In the genomic region with DNA sequence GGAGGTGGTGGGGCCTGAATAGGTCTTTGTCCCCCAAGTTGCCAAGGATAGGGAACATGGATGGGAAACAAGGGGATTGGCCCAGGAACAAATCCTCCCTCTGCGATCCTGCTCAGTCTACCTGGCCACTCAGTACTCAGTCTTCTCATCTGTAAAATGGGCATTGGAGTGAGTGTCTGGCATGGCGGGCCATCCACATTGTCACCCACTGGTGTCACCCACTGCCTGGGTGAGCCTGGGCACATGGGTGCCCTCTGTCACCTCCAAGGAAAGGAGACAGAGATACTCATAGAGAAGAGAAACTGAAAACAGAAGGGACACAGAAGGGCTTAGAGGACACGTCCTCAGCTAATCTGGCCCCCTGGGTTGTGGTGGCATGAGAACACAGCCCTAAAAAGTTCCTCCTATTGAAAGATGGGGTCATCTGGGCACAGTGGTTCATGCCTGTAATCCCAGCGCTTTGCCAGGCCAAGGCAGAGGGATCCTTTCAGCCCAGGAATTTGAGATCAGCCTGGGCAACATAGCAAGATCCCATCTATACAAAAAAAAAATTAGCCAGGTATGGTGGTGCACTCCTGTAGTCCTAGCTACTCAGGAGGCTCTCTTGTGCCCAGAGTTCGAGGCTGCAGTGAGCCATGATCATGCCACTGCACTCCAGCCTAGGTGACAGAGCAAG, we compare ENCODE assay signal across 1 cellular context.
TF ChIP-seq lines count a peak whose summit lies in the region.

No MANE protein-coding gene starts in this region.

TF ChIP-seq in GM12878, 131 proteins besides CTCF, POLR2A, EP300 and RAD21 (continued from another document and continues in another):
- TF ChIP-seq ZBTB11 (CRISPR knock-in tag; IDR thresholded peaks at IDR 0.05) = no peak
- no peak for TF ChIP-seq SUZ12 (IDR thresholded peaks at IDR 0.05; ENCODE audit: unreplicated experiment)
- no peak for TF ChIP-seq BCLAF1 (IDR thresholded peaks at IDR 0.05)
- no peak for TF ChIP-seq TBL1XR1 (IDR thresholded peaks at IDR 0.05; ENCODE audit: low read depth, low read length)
- no peak for TF ChIP-seq E4F1 (IDR thresholded peaks at IDR 0.05; ENCODE audit: borderline replicate concordance, partially characterized antibody)
- no peak for TF ChIP-seq ESRRA (IDR thresholded peaks at IDR 0.05; ENCODE audit: low read length)
- TF ChIP-seq CREB1 (IDR thresholded peaks at IDR 0.05; ENCODE audit: low read depth) = no peak
- no peak for TF ChIP-seq ELK1 (IDR thresholded peaks at IDR 0.05; ENCODE audit: low read depth, low read length)
- TF ChIP-seq MLLT1 (IDR thresholded peaks at IDR 0.05) = no peak
- no peak for TF ChIP-seq MTA3 (IDR thresholded peaks at IDR 0.05; ENCODE audit: borderline replicate concordance, low read length)
- TF ChIP-seq, protein P1, sequence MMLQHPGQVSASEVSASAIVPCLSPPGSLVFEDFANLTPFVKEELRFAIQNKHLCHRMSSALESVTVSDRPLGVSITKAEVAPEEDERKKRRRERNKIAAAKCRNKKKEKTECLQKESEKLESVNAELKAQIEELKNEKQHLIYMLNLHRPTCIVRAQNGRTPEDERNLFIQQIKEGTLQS (IDR thresholded peaks at IDR 0.05; ENCODE audit: borderline replicate concordance, extremely low read depth, low read depth, low read length) = no peak
- TF ChIP-seq ZNF592 (IDR thresholded peaks at IDR 0.05) = no peak
- TF ChIP-seq IKZF1 (conservative IDR thresholded peaks at IDR 0.05) = peak; percentile 45
- TF ChIP-seq GATAD2B (conservative IDR thresholded peaks at IDR 0.05; ENCODE audit: low read depth) = 0 out of 2 replicates have a peak, but pooled peaks have one; percentile 32
- TF ChIP-seq, protein P2, sequence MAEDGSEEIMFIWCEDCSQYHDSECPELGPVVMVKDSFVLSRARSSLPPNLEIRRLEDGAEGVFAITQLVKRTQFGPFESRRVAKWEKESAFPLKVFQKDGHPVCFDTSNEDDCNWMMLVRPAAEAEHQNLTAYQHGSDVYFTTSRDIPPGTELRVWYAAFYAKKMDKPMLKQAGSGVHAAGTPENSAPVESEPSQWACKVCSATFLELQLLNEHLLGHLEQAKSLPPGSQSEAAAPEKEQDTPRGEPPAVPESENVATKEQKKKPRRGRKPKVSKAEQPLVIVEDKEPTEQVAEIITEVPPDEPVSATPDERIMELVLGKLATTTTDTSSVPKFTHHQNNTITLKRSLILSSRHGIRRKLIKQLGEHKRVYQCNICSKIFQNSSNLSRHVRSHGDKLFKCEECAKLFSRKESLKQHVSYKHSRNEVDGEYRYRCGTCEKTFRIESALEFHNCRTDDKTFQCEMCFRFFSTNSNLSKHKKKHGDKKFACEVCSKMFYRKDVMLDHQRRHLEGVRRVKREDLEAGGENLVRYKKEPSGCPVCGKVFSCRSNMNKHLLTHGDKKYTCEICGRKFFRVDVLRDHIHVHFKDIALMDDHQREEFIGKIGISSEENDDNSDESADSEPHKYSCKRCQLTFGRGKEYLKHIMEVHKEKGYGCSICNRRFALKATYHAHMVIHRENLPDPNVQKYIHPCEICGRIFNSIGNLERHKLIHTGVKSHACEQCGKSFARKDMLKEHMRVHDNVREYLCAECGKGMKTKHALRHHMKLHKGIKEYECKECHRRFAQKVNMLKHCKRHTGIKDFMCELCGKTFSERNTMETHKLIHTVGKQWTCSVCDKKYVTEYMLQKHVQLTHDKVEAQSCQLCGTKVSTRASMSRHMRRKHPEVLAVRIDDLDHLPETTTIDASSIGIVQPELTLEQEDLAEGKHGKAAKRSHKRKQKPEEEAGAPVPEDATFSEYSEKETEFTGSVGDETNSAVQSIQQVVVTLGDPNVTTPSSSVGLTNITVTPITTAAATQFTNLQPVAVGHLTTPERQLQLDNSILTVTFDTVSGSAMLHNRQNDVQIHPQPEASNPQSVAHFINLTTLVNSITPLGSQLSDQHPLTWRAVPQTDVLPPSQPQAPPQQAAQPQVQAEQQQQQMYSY (CRISPR knock-in tag; IDR thresholded peaks at IDR 0.05) = no peak
- TF ChIP-seq ZNF217 (IDR thresholded peaks at IDR 0.05) = peak; percentile 41; the same call in 1 of the 2 replicates
- TF ChIP-seq SMAD1 (IDR thresholded peaks at IDR 0.05; ENCODE audit: low read depth, partially characterized antibody) = no peak
- peak; percentile 41; the same call in 1 of the 2 replicates for TF ChIP-seq NR2F1 (conservative IDR thresholded peaks at IDR 0.05)
- no peak for TF ChIP-seq SIN3A (IDR thresholded peaks at IDR 0.05; ENCODE audit: low read depth, low read length)
- TF ChIP-seq, protein P3, sequence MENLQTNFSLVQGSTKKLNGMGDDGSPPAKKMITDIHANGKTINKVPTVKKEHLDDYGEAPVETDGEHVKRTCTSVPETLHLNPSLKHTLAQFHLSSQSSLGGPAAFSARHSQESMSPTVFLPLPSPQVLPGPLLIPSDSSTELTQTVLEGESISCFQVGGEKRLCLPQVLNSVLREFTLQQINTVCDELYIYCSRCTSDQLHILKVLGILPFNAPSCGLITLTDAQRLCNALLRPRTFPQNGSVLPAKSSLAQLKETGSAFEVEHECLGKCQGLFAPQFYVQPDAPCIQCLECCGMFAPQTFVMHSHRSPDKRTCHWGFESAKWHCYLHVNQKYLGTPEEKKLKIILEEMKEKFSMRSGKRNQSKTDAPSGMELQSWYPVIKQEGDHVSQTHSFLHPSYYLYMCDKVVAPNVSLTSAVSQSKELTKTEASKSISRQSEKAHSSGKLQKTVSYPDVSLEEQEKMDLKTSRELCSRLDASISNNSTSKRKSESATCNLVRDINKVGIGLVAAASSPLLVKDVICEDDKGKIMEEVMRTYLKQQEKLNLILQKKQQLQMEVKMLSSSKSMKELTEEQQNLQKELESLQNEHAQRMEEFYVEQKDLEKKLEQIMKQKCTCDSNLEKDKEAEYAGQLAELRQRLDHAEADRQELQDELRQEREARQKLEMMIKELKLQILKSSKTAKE (IDR thresholded peaks at IDR 0.05; ENCODE audit: low read depth, poor library complexity, severe bottlenecking) = no peak
- TF ChIP-seq HDAC6 (IDR thresholded peaks at IDR 0.05; ENCODE audit: unreplicated experiment) = no peak
- TF ChIP-seq, protein P4, sequence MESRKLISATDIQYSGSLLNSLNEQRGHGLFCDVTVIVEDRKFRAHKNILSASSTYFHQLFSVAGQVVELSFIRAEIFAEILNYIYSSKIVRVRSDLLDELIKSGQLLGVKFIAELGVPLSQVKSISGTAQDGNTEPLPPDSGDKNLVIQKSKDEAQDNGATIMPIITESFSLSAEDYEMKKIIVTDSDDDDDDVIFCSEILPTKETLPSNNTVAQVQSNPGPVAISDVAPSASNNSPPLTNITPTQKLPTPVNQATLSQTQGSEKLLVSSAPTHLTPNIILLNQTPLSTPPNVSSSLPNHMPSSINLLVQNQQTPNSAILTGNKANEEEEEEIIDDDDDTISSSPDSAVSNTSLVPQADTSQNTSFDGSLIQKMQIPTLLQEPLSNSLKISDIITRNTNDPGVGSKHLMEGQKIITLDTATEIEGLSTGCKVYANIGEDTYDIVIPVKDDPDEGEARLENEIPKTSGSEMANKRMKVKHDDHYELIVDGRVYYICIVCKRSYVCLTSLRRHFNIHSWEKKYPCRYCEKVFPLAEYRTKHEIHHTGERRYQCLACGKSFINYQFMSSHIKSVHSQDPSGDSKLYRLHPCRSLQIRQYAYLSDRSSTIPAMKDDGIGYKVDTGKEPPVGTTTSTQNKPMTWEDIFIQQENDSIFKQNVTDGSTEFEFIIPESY (IDR thresholded peaks at IDR 0.05) = no peak
